ENCODE assay signal across 26 cellular contexts in genomic region chr22:33819743-33820142, GRCh38.
A peak's percentile ranks its signal among the peaks of the same experiment; 100 is the strongest.
DNase-seq lines count a peak whose midpoint lies in the region; TF ChIP-seq lines count a peak whose summit lies in the region.
"Had no signal": no experiment of that assay in that cellular context is flagged by ENCODE, and none has a peak within 500 bp of the region (broad histone marks: within the 10 kb centered on the region; RNA-seq: fewer than 3 reads in every experiment).

No MANE protein-coding gene starts in this region.

- BruUV-seq in OCI-LY7 (replicated peaks; lab: Mats Ljungman, UMichigan) = no TSS peak

- H2BK120ac ChIP-seq in H9 (ENCODE audit: low read depth, low read length, poor library complexity, severe bottlenecking) = no peak overlapping the region

- no peak overlapping the region for H3K14ac ChIP-seq in H9 (ENCODE audit: insufficient read depth, low read length)

- H2BK20ac ChIP-seq in H9 (ENCODE audit: low read depth, low read length, poor library complexity, severe bottlenecking) = no peak overlapping the region

- H3K4me3 ChIP-seq in OCI-LY7 (ENCODE audit: low read depth, low read length, poor library complexity, severe bottlenecking) = no peak overlapping the region
- no peak overlapping the region for H3K4me3 ChIP-seq in endodermal cell (ENCODE audit: low read length)
- H3K4me3 ChIP-seq: A549; BLaER1 treated with 17β-estradiol and CSF1 and Interleukin-3, amounts not matched to agents 10 nM and 100 nM; Peyer's patch had no signal

- H4K8ac ChIP-seq in H9 (replicated peaks; ENCODE audit: insufficient read length, low read depth, low read length) = no peak overlapping the region

- H3K36me3 ChIP-seq in OCI-LY7 (ENCODE audit: insufficient read depth, low read length) (no peaks in the 10 kb centered on the region), endodermal cell (ENCODE audit: control insufficient read depth, insufficient read depth, low read length) (no peaks in the 10 kb centered on the region)
- H3K36me3 ChIP-seq: Peyer's patch had no signal

- DNase-seq in H9 (no peak), OCI-LY7 (ENCODE audit: low spot score) (no peak), endodermal cell (no peak), nephron progenitor cell (no peak), DMS114 treated with DMSO at 0.1 percent for 48 hours (lab: John Stamatoyannopoulos, UW; ENCODE audit: unreplicated experiment) (no peak), amniotic stem cell (lab: John Stamatoyannopoulos, UW) (no peak), NK-92 (lab: John Stamatoyannopoulos, UW; ENCODE audit: unreplicated experiment) (no peak)
- DNase-seq: AML-193; CD4-positive, alpha-beta memory T cell; COR-L47; DMS79; EL; GDM1; KBM-7; MV-4-11; NCI-H1105; NCI-H1436 treated with DMSO at 0.1 percent for 48 hours; NCI-H187 treated with DMSO at 0.1 percent for 48 hours; NCI-H2107; NCI-H524; NCI-H748 treated with DMSO at 0.1 percent for 48 hours; OCI-M1; Peyer's patch; SHP77 treated with DMSO at 0.1 percent for 48 hours had no signal

- POLR2A ChIA-PET in OCI-LY7 (lab: Charles Lee) = no interaction called here

- H3K23me2 ChIP-seq in H9 (ENCODE audit: insufficient read length, low read depth, low read length, poor library complexity, severe bottlenecking) = no peaks in the 10 kb centered on the region

- no peak overlapping the region for H3K9ac ChIP-seq in H9 (ENCODE audit: extremely low read depth, insufficient read length, low read length)
- H3K9ac ChIP-seq in endodermal cell (ENCODE audit: extremely low read depth, low read length, poor library complexity, severe bottlenecking) = no peak overlapping the region
- H3K9ac ChIP-seq: BLaER1 treated with 17β-estradiol and CSF1 and Interleukin-3, amounts not matched to agents 10 nM and 100 nM had no signal

- H3K27ac ChIP-seq in H9 (ENCODE audit: insufficient read length, low read depth, low read length) (no peak overlapping the region), OCI-LY7 (ENCODE audit: low read depth, low read length, poor library complexity, severe bottlenecking) (no peak overlapping the region), endodermal cell (ENCODE audit: low read depth, low read length) (no peak overlapping the region)
- H3K27ac ChIP-seq: A549; BLaER1 treated with 17β-estradiol and CSF1 and Interleukin-3, amounts not matched to agents 10 nM and 100 nM; Peyer's patch had no signal

- H3K56ac ChIP-seq in H9 (ENCODE audit: insufficient read length, low read depth, low read length) = no peak overlapping the region

- H3K4me1 ChIP-seq in H9 (ENCODE audit: insufficient read depth, low read length) (peaks cover 13% of the 10 kb centered on the region), OCI-LY7 (ENCODE audit: insufficient read depth, low read length, poor library complexity, severe bottlenecking) (peaks cover 5% of the 10 kb centered on the region), endodermal cell (ENCODE audit: control insufficient read depth, insufficient read depth, low read length) (no peaks in the 10 kb centered on the region)
- H3K4me1 ChIP-seq: A549 had no signal

- H2BK5ac ChIP-seq in H9 (ENCODE audit: insufficient read length, low read length) = no peak overlapping the region

- no peak overlapping the region for H3T11ph ChIP-seq in H9 (ENCODE audit: low read length)

- no peak overlapping the region for H2BK15ac ChIP-seq in H9 (ENCODE audit: low read depth, low read length)

- H3K9me2 ChIP-seq in OCI-LY7 (ENCODE audit: insufficient read depth, low read length) = no peaks in the 10 kb centered on the region

- H3K79me1 ChIP-seq in H9 (ENCODE audit: insufficient read depth, low read depth, low read length, poor library complexity, severe bottlenecking) = peaks cover 6% of the 10 kb centered on the region

- H3K4me3 Mint-ChIP-seq in H9 (no peak overlapping the region), endodermal cell (no peak overlapping the region), nephron progenitor cell (no peak overlapping the region)
- H3K4me3 Mint-ChIP-seq: CD4-positive, alpha-beta memory T cell had no signal

- peaks cover 21 to 25% (median 23%) of the 10 kb centered on the region in 3 experiments; a peak in 6 of 7 replicates for H3K36me3 Mint-ChIP-seq in H9 (ENCODE audit: insufficient read depth in 1 of 3, low read depth in 3 of 3)
- H3K36me3 Mint-ChIP-seq in endodermal cell (ENCODE audit: low read depth) = no peaks in the 10 kb centered on the region
- H3K36me3 Mint-ChIP-seq in nephron progenitor cell (ENCODE audit: low read depth) = peaks cover 31% of the 10 kb centered on the region
- H3K36me3 Mint-ChIP-seq: CD4-positive, alpha-beta memory T cell had no signal

- peaks cover 36% of the 10 kb centered on the region; the same call in 1 of the 2 replicates for H3K79me2 ChIP-seq in H9 (ENCODE audit: insufficient read depth, low read length)
- H3K79me2 ChIP-seq in OCI-LY7 (ENCODE audit: insufficient read depth, low read depth, low read length) = no peaks in the 10 kb centered on the region

- no CpG with 5 or more reads among the region's 3 CpGs for WGBS in H9 (ENCODE audit: extremely low coverage, insufficient read length, low lambda C conversion rate)
- 65 to 77% methylated on average over 3 of the region's 3 CpGs for WGBS in endodermal cell (ENCODE audit: insufficient coverage in 1 of 2, insufficient read length in 1 of 2), 2 experiments

- H4K20me1 ChIP-seq in H9 (ENCODE audit: control insufficient read depth, insufficient read depth, insufficient read length) (no peaks in the 10 kb centered on the region), OCI-LY7 (ENCODE audit: insufficient read depth, low read length) (no peaks in the 10 kb centered on the region)

- H3K27ac Mint-ChIP-seq in H9 (no peak overlapping the region; a peak in 1 of 7 replicates), endodermal cell (no peak overlapping the region), nephron progenitor cell (peak overlapping the region; percentile 14)
- H3K27ac Mint-ChIP-seq: CD4-positive, alpha-beta memory T cell had no signal

- H3K18ac ChIP-seq in H9 (ENCODE audit: insufficient read length, low read depth, low read length) = no peak overlapping the region

- H3K27me3 Mint-ChIP-seq in H9 (ENCODE audit: low read depth) = no peaks in the 10 kb centered on the region
- peaks cover 41% of the 10 kb centered on the region for H3K27me3 Mint-ChIP-seq in endodermal cell (ENCODE audit: insufficient read depth)
- H3K27me3 Mint-ChIP-seq in nephron progenitor cell (ENCODE audit: low read depth, poor library complexity) = peaks cover 7% of the 10 kb centered on the region
- H3K27me3 Mint-ChIP-seq: CD4-positive, alpha-beta memory T cell had no signal

- no peak overlapping the region for H2AK5ac ChIP-seq in H9 (ENCODE audit: insufficient read length, low read length)

- no peak overlapping the region for H3K23ac ChIP-seq in H9 (ENCODE audit: insufficient read length, low read depth, low read length)

- CTCF ChIA-PET in OCI-LY7 (lab: Charles Lee; ENCODE audit: unreplicated experiment) = interaction anchor here (0.6 kb wide), 1 partner anchor 10 kb away, joined by 3 read pairs; no protein-coding TSS in a partner anchor

- no peak overlapping the region for H3K4me2 ChIP-seq in H9 (ENCODE audit: insufficient read depth, insufficient read length, low read length)
- no peak overlapping the region for H3K4me2 ChIP-seq in OCI-LY7 (ENCODE audit: low read length)
- H3K4me2 ChIP-seq: A549; BLaER1 treated with 17β-estradiol and CSF1 and Interleukin-3, amounts not matched to agents 10 nM and 100 nM had no signal

- H3K9me3 ChIP-seq in H9 (ENCODE audit: control insufficient read depth, low read depth, low read length) (no peaks in the 10 kb centered on the region), OCI-LY7 (ENCODE audit: low read length) (no peaks in the 10 kb centered on the region; the same call in 1 of the 2 replicates), endodermal cell (ENCODE audit: control insufficient read depth, low read length) (peaks cover 16% of the 10 kb centered on the region)
- H3K9me3 ChIP-seq: A549, Peyer's patch had no signal

- no peak overlapping the region for H3K4ac ChIP-seq in H9 (ENCODE audit: low read depth, low read length)

- peaks cover 7 to 13% of the 10 kb centered on the region in 2 experiments; a peak in 3 of 5 replicates for H3K9me3 Mint-ChIP-seq in H9
- peaks cover 9% of the 10 kb centered on the region for H3K9me3 Mint-ChIP-seq in endodermal cell
- peaks cover 22% of the 10 kb centered on the region for H3K9me3 Mint-ChIP-seq in nephron progenitor cell

- no peak overlapping the region for H4K5ac ChIP-seq in H9 (ENCODE audit: insufficient read length, low read depth, low read length)

- no peak overlapping the region for H2BK12ac ChIP-seq in H9 (ENCODE audit: insufficient read length, low read depth, low read length)

- peaks cover 55 to 59% of the 10 kb centered on the region in 2 experiments for H3K4me1 Mint-ChIP-seq in H9
- H3K4me1 Mint-ChIP-seq in endodermal cell = no peaks in the 10 kb centered on the region
- H3K4me1 Mint-ChIP-seq in nephron progenitor cell = peaks cover 33% of the 10 kb centered on the region
- H3K4me1 Mint-ChIP-seq: CD4-positive, alpha-beta memory T cell had no signal

- TF ChIP-seq CTCF in H9 (conservative IDR thresholded peaks at IDR 0.05) (peak; percentile 25; the same call in 2 of the 3 replicates), OCI-LY7 (conservative IDR thresholded peaks at IDR 0.05; ENCODE audit: low read length) (0 out of 2 replicates have a peak, but pooled peaks have one; percentile 13), endodermal cell (conservative IDR thresholded peaks at IDR 0.05) (peak; percentile 35), nephron progenitor cell (IDR thresholded peaks at IDR 0.05) (no peak)

- no peak overlapping the region for H4K91ac ChIP-seq in H9 (ENCODE audit: insufficient read length, low read depth, low read length)

- intact Hi-C loops in OCI-LY7 (cut with micrococcal nuclease; ENCODE audit: unreplicated experiment) = no loop called here

- no peaks in the 10 kb centered on the region for H3K27me3 ChIP-seq in H9 (ENCODE audit: insufficient read depth, low read length)
- H3K27me3 ChIP-seq in endodermal cell (ENCODE audit: control insufficient read depth, insufficient read depth, low read length, poor library complexity, severe bottlenecking) = no peaks in the 10 kb centered on the region
- H3K27me3 ChIP-seq: BLaER1 treated with 17β-estradiol and CSF1 and Interleukin-3, amounts not matched to agents 10 nM and 100 nM; Peyer's patch had no signal

- H2AFZ ChIP-seq in H9 (ENCODE audit: low read length) (no peak overlapping the region), OCI-LY7 (ENCODE audit: low read length) (no peak overlapping the region)
